In the genomic region with DNA sequence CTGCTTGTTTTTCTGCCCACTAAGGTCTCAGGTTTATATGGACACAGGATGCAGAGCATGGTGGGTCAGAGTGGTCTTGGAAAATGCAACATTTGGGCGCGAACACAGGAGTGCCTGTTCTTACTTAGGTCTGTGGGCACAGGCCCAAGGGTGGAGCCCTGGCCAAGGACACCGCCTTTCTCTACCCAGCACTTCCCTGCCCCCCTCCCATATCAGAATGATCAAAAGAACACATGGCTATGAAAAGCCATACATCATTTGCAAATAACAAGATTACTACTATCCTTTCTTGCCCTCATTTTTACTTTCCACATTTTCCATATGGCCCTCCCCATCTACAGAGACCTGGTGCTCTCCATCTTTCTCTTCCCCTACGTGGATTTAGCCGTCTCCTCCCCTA, we compare ENCODE assay signal across 18 cellular contexts.
DNase-seq lines count a peak whose midpoint lies in the region; ATAC-seq and TF ChIP-seq lines count a peak whose summit lies in the region.
"Had no signal": no experiment of that assay in that cellular context is flagged by ENCODE, and none has a peak within 500 bp of the region (broad histone marks: within the 10 kb centered on the region; RNA-seq: fewer than 3 reads in every experiment).

No MANE protein-coding gene starts in this region.

- H3K4me1 ChIP-seq in SK-N-SH (ENCODE audit: control insufficient read depth in 1 of 2, insufficient read depth in 2 of 2, low read depth in 1 of 2, low read length in 1 of 2), result peaks cover 0 to 30% of the 10 kb centered on the region in 2 experiments; a peak in 2 of 4 replicates

- no peak for DNase-seq in SK-N-SH
- DNase-seq in left colon, result peak in 1 of 2 donors; percentile 26
- no peak for DNase-seq in left lobe of liver (ENCODE audit: low spot score)
- DNase-seq in MV-4-11 (lab: John Stamatoyannopoulos, UW), result no peak
- DNase-seq in AG08395 (ENCODE audit: low spot score), result no peak
- no peak for DNase-seq in EL
- DNase-seq: 8988T; C1 segment of cervical spinal cord; CD4-positive, CD25-positive, alpha-beta regulatory T cell; CD8-positive, alpha-beta memory T cell; COR-L47; DMS 273 treated with DMSO at 0.1 percent for 48 hours; DMS53; DND-41; GOT3; H9 had no signal

- no peaks in the 10 kb centered on the region for H3K36me3 ChIP-seq in SK-N-SH (replicated peaks in 1 of 2; ENCODE audit: control insufficient read depth in 1 of 2, insufficient read depth in 2 of 2, low read length in 1 of 2)
- no peaks in the 10 kb centered on the region for H3K36me3 ChIP-seq in neural cell (ENCODE audit: insufficient read depth, low read length)

- H3K4me2 ChIP-seq in SK-N-SH, result no peak overlapping the region
- H3K4me2 ChIP-seq in neural cell (ENCODE audit: low read length), result no peak overlapping the region

- POLR2A ChIA-PET in SK-N-SH (lab: Yijun Ruan, JAX), result no interaction called here

- TF ChIP-seq CTCF in SK-N-SH (IDR thresholded peaks at IDR 0.05) (no peak), neural cell (IDR thresholded peaks at IDR 0.05; ENCODE audit: poor library complexity, severe bottlenecking) (no peak)

- H2AFZ ChIP-seq in SK-N-SH (ENCODE audit: low read depth) (no peak overlapping the region), neural cell (ENCODE audit: low read depth, low read length) (no peak overlapping the region)

- H3K27me3 ChIP-seq in SK-N-SH (ENCODE audit: insufficient read depth) (no peaks in the 10 kb centered on the region), neural cell (ENCODE audit: insufficient read depth, low read depth, low read length) (no peaks in the 10 kb centered on the region)

- H3K9me2 ChIP-seq in SK-N-SH (no peaks in the 10 kb centered on the region), neural cell (ENCODE audit: insufficient read depth, low read length) (no peaks in the 10 kb centered on the region)

- H4K20me1 ChIP-seq in SK-N-SH (ENCODE audit: insufficient read depth), result no peaks in the 10 kb centered on the region
- no peaks in the 10 kb centered on the region for H4K20me1 ChIP-seq in neural cell (ENCODE audit: insufficient read depth)

- no peaks in the 10 kb centered on the region for H3F3A ChIP-seq in SK-N-SH (replicated peaks; ENCODE audit: insufficient read depth)
- H3F3A ChIP-seq in neural cell (ENCODE audit: insufficient read depth, low read length, poor library complexity, severe bottlenecking), result peaks cover 7% of the 10 kb centered on the region

- no peaks in the 10 kb centered on the region for H3K9me3 ChIP-seq in SK-N-SH
- H3K9me3 ChIP-seq in neural cell (ENCODE audit: low read length), result no peaks in the 10 kb centered on the region

- H3K27ac ChIP-seq in SK-N-SH (ENCODE audit: low read depth in 2 of 2, low read length in 1 of 2), result peak overlapping the region in 1 of 2 experiments; percentile 58; a peak in 1 of 4 replicates
- peak overlapping the region; percentile 97 for H3K27ac ChIP-seq in neural cell (ENCODE audit: low read length)

- ATAC-seq in SK-N-SH treated with all-trans-retinoic acid at 6 μM for 48 hours, result no peak
- ATAC-seq in left colon, result peak; percentile 51
- no peak for ATAC-seq in left lobe of liver

- no peaks in the 10 kb centered on the region for H3K79me2 ChIP-seq in SK-N-SH (ENCODE audit: insufficient read depth)
- no peaks in the 10 kb centered on the region for H3K79me2 ChIP-seq in neural cell (replicated peaks; ENCODE audit: insufficient read depth, low read length)

- WGBS in SK-N-SH (ENCODE audit: low lambda C conversion rate), result 69% methylated on average over 5 of the region's 5 CpGs

- intact Hi-C loops in left colon (cut with DNase I, micrococcal nuclease), result no loop called here

- H3K4me3 ChIP-seq in SK-N-SH (ENCODE audit: low read depth in 2 of 2, low read length in 1 of 2) (no peak overlapping the region), neural cell (ENCODE audit: low read length) (no peak overlapping the region)

- TF ChIP-seq RAD21 in SK-N-SH (IDR thresholded peaks at IDR 0.05; ENCODE audit: low read length) (no peak), neural cell (conservative IDR thresholded peaks at IDR 0.05) (no peak)

- CTCF ChIA-PET in SK-N-SH (lab: Yijun Ruan, JAX), result interaction anchor here (1.3 kb wide), 1 partner anchor 365 kb away, joined by 3 read pairs; no protein-coding TSS in a partner anchor

- no peak overlapping the region for H3K9ac ChIP-seq in SK-N-SH
- peak overlapping the region; percentile 71 for H3K9ac ChIP-seq in neural cell (ENCODE audit: low read length)

- TF ChIP-seq EP300 in SK-N-SH (IDR thresholded peaks at IDR 0.05; ENCODE audit: borderline replicate concordance in 1 of 2, low read depth in 1 of 2, low read length in 1 of 2) (no peak), neural cell (conservative IDR thresholded peaks at IDR 0.05; ENCODE audit: poor library complexity, severe bottlenecking) (no peak)

TF ChIP-seq in SK-N-SH, 30 proteins besides CTCF, POLR2A, EP300 and RAD21:
- no peak for TF ChIP-seq NRF1 (IDR thresholded peaks at IDR 0.05; ENCODE audit: low read depth, low read length)
- TF ChIP-seq MEF2A (IDR thresholded peaks at IDR 0.05; ENCODE audit: borderline replicate concordance, low read depth), result no peak
- peak; percentile 52 for TF ChIP-seq GATA2 (CRISPR knock-in tag; IDR thresholded peaks at IDR 0.05)
- TF ChIP-seq CHD2 (IDR thresholded peaks at IDR 0.05; ENCODE audit: low read length, partially characterized antibody), result peak; percentile 24
- no peak for TF ChIP-seq POLR2AphosphoS5 (IDR thresholded peaks at IDR 0.05; ENCODE audit: low read depth, low read length)

TF ChIP-seq in SK-N-SH treated with all-trans-retinoic acid at 6 μM for 48 hours, 23 proteins besides CTCF, POLR2A, EP300 and RAD21:
- TF ChIP-seq ZC3H10 (CRISPR knock-in tag; IDR thresholded peaks at IDR 0.05) (no peak), SNAI2 (CRISPR knock-in tag; IDR thresholded peaks at IDR 0.05) (no peak), CSDC2 (CRISPR knock-in tag; IDR thresholded peaks at IDR 0.05) (no peak), ISL1 (CRISPR knock-in tag; IDR thresholded peaks at IDR 0.05) (no peak), ZNF565 (CRISPR knock-in tag; conservative IDR thresholded peaks at IDR 0.05; ENCODE audit: low read depth) (no peak)
- TF ChIP-seq, protein P1, sequence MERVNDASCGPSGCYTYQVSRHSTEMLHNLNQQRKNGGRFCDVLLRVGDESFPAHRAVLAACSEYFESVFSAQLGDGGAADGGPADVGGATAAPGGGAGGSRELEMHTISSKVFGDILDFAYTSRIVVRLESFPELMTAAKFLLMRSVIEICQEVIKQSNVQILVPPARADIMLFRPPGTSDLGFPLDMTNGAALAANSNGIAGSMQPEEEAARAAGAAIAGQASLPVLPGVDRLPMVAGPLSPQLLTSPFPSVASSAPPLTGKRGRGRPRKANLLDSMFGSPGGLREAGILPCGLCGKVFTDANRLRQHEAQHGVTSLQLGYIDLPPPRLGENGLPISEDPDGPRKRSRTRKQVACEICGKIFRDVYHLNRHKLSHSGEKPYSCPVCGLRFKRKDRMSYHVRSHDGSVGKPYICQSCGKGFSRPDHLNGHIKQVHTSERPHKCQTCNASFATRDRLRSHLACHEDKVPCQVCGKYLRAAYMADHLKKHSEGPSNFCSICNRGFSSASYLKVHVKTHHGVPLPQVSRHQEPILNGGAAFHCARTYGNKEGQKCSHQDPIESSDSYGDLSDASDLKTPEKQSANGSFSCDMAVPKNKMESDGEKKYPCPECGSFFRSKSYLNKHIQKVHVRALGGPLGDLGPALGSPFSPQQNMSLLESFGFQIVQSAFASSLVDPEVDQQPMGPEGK (CRISPR knock-in tag; IDR thresholded peaks at IDR 0.05; ENCODE audit: borderline replicate concordance), result no peak

TF ChIP-seq in neural cell, 6 proteins besides CTCF, POLR2A, EP300 and RAD21:
- no peak for TF ChIP-seq MXI1 (conservative IDR thresholded peaks at IDR 0.05; ENCODE audit: poor library complexity, severe bottlenecking)
- TF ChIP-seq EZH2 (IDR thresholded peaks at IDR 0.05; ENCODE audit: borderline replicate concordance, insufficient read depth, low read length, poor library complexity, severe bottlenecking), result no peak
- no peak for TF ChIP-seq SMC3 (conservative IDR thresholded peaks at IDR 0.05; ENCODE audit: poor library complexity)
- TF ChIP-seq, protein P2, sequence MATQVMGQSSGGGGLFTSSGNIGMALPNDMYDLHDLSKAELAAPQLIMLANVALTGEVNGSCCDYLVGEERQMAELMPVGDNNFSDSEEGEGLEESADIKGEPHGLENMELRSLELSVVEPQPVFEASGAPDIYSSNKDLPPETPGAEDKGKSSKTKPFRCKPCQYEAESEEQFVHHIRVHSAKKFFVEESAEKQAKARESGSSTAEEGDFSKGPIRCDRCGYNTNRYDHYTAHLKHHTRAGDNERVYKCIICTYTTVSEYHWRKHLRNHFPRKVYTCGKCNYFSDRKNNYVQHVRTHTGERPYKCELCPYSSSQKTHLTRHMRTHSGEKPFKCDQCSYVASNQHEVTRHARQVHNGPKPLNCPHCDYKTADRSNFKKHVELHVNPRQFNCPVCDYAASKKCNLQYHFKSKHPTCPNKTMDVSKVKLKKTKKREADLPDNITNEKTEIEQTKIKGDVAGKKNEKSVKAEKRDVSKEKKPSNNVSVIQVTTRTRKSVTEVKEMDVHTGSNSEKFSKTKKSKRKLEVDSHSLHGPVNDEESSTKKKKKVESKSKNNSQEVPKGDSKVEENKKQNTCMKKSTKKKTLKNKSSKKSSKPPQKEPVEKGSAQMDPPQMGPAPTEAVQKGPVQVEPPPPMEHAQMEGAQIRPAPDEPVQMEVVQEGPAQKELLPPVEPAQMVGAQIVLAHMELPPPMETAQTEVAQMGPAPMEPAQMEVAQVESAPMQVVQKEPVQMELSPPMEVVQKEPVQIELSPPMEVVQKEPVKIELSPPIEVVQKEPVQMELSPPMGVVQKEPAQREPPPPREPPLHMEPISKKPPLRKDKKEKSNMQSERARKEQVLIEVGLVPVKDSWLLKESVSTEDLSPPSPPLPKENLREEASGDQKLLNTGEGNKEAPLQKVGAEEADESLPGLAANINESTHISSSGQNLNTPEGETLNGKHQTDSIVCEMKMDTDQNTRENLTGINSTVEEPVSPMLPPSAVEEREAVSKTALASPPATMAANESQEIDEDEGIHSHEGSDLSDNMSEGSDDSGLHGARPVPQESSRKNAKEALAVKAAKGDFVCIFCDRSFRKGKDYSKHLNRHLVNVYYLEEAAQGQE (IDR thresholded peaks at IDR 0.05; ENCODE audit: borderline replicate concordance), result no peak
- no peak for TF ChIP-seq POLR2AphosphoS5 (IDR thresholded peaks at IDR 0.05)
- no peak for TF ChIP-seq TAF1 (IDR thresholded peaks at IDR 0.05; ENCODE audit: low read depth)
